16 cellular contexts compared by ENCODE assay signal in genomic region chrX:39853417-39853816, GRCh38.
DNase-seq lines count a peak whose midpoint lies in the region; ATAC-seq, FAIRE-seq and TF ChIP-seq lines count a peak whose summit lies in the region.
"Had no signal": no experiment of that assay in that cellular context is flagged by ENCODE, and none has a peak within 500 bp of the region (broad histone marks: within the 10 kb centered on the region; RNA-seq: fewer than 3 reads in every experiment).

No MANE protein-coding gene starts in this region.

- H3K4me3 Mint-ChIP-seq in activated T-cell treated with anti-CD3 and anti-CD28 coated beads, Interleukin-2, amount 50 U/mL, for 4 hours: peak overlapping the region; percentile 83
- H3K4me3 Mint-ChIP-seq in astrocyte (ENCODE audit: unreplicated experiment) (no peak overlapping the region), osteocyte (ENCODE audit: unreplicated experiment) (no peak overlapping the region)
- H3K4me3 Mint-ChIP-seq: activated B cell treated with CpG ODN at 0.5 μM for 24 hours, HFFc6 had no signal

- H3F3A ChIP-seq in Loucy (ENCODE audit: low read depth): peaks cover 9% of the 10 kb centered on the region; the same call in 1 of the 2 replicates

- no peaks in the 10 kb centered on the region for H4K20me1 ChIP-seq in Loucy (ENCODE audit: insufficient read depth, low read length, poor library complexity, severe bottlenecking)
- H4K20me1 ChIP-seq in astrocyte (ENCODE audit: insufficient read depth, low read length): no peaks in the 10 kb centered on the region
- H4K20me1 ChIP-seq in osteoblast (ENCODE audit: insufficient read depth, low read length): no peaks in the 10 kb centered on the region

- H3K36me3 ChIP-seq in Loucy (ENCODE audit: insufficient read depth, low read length): no peaks in the 10 kb centered on the region
- H3K36me3 ChIP-seq in astrocyte (ENCODE audit: insufficient read depth, low read length): no peaks in the 10 kb centered on the region
- no peaks in the 10 kb centered on the region for H3K36me3 ChIP-seq in osteoblast (ENCODE audit: insufficient read depth, low read length)
- H3K36me3 ChIP-seq: cardiac muscle cell had no signal

- H3K27me3 Mint-ChIP-seq in activated T-cell treated with anti-CD3 and anti-CD28 coated beads, Interleukin-2, amount 50 U/mL, for 4 hours (ENCODE audit: low read depth): no peaks in the 10 kb centered on the region
- no peaks in the 10 kb centered on the region for H3K27me3 Mint-ChIP-seq in astrocyte (ENCODE audit: low read depth, unreplicated experiment)
- H3K27me3 Mint-ChIP-seq in osteocyte (ENCODE audit: unreplicated experiment): no peaks in the 10 kb centered on the region
- H3K27me3 Mint-ChIP-seq: activated B cell treated with CpG ODN at 0.5 μM for 24 hours had no signal

- H3K27ac ChIP-seq in astrocyte (ENCODE audit: low read depth, low read length) (no peak overlapping the region), osteoblast (ENCODE audit: low read depth, low read length) (no peak overlapping the region)
- H3K27ac ChIP-seq: cardiac muscle cell, HL-60, PC-9 had no signal

- H3K4me3 ChIP-seq in Loucy (ENCODE audit: low read length, poor library complexity, severe bottlenecking) (peak overlapping the region; percentile 82), astrocyte (ENCODE audit: insufficient read depth, low read depth, low read length) (no peak overlapping the region), osteoblast (ENCODE audit: insufficient read depth, low read length) (no peak overlapping the region)
- H3K4me3 ChIP-seq: cardiac muscle cell, PC-9 had no signal

- H3K4me2 ChIP-seq in Loucy (ENCODE audit: low read depth, low read length, poor library complexity, severe bottlenecking) (peak overlapping the region; percentile 92), astrocyte (ENCODE audit: low read length) (peak overlapping the region; percentile 26), osteoblast (ENCODE audit: insufficient read depth, low read length) (no peak overlapping the region)
- H3K4me2 ChIP-seq: PC-9 had no signal

- no peaks in the 10 kb centered on the region for H3K9me3 Mint-ChIP-seq in activated T-cell treated with anti-CD3 and anti-CD28 coated beads, Interleukin-2, amount 50 U/mL, for 4 hours
- no peaks in the 10 kb centered on the region for H3K9me3 Mint-ChIP-seq in astrocyte (ENCODE audit: unreplicated experiment)
- H3K9me3 Mint-ChIP-seq in osteocyte (ENCODE audit: unreplicated experiment): peaks cover 4% of the 10 kb centered on the region
- H3K9me3 Mint-ChIP-seq: activated B cell treated with CpG ODN at 0.5 μM for 24 hours, HFFc6 had no signal

- H3K4me1 Mint-ChIP-seq in activated T-cell treated with anti-CD3 and anti-CD28 coated beads, Interleukin-2, amount 50 U/mL, for 4 hours (ENCODE audit: low read depth): peaks cover 49% of the 10 kb centered on the region
- H3K4me1 Mint-ChIP-seq in astrocyte (ENCODE audit: low read depth, unreplicated experiment): peaks cover 15% of the 10 kb centered on the region
- H3K4me1 Mint-ChIP-seq in osteocyte (ENCODE audit: unreplicated experiment): peaks cover 48% of the 10 kb centered on the region

- no peak for ATAC-seq in activated T-cell treated with anti-CD3 and anti-CD28 coated beads, Interleukin-2, amount 50 U/mL, for 4 hours
- ATAC-seq: SK-N-SH treated with all-trans-retinoic acid at 6 μM for 48 hours had no signal

- H3K9ac ChIP-seq in Loucy (ENCODE audit: low read depth, low read length, poor library complexity, severe bottlenecking) (peak overlapping the region; percentile 93), astrocyte (ENCODE audit: low read length) (no peak overlapping the region)

- no peak for DNase-seq in activated T-cell treated with anti-CD3 and anti-CD28 coated beads, Interleukin-2, amount 50 U/mL, for 4 hours
- DNase-seq in activated T-cell treated with anti-CD3 and anti-CD28 coated beads for 4 hours: no peak
- peak; percentile 3 for DNase-seq in astrocyte (ENCODE audit: low read depth)
- DNase-seq in osteocyte (ENCODE audit: extremely low spot score, unreplicated experiment): no peak
- no peak for DNase-seq in osteoblast (ENCODE audit: insufficient read length, low spot score, missing footprints)
- no peak for DNase-seq in activated CD8-positive, alpha-beta memory T cell treated with anti-CD3 and anti-CD28 coated beads for 24 hours
- no peak for DNase-seq in C1 segment of cervical spinal cord (lab: John Stamatoyannopoulos, UW)
- DNase-seq: activated B cell treated with CpG ODN at 0.5 μM for 24 hours; activated effector memory CD4-positive, alpha-beta T cell treated with Interleukin-2 at 50 U/mL for 16 hours; effector memory CD4-positive, alpha-beta T cell; HFFc6; PC-9 had no signal

- H3K9me3 ChIP-seq in Loucy (ENCODE audit: insufficient read depth, low read depth, low read length) (no peaks in the 10 kb centered on the region), astrocyte (ENCODE audit: insufficient read depth, low read depth, low read length) (no peaks in the 10 kb centered on the region), osteoblast (ENCODE audit: low read depth, low read length) (no peaks in the 10 kb centered on the region)

- H3K79me2 ChIP-seq in Loucy (ENCODE audit: insufficient read depth, low read length) (peaks cover 30% of the 10 kb centered on the region), astrocyte (ENCODE audit: insufficient read depth, low read length) (no peaks in the 10 kb centered on the region), osteoblast (ENCODE audit: insufficient read depth, low read length) (no peaks in the 10 kb centered on the region)

- TF ChIP-seq CTCF in Loucy (conservative IDR thresholded peaks at IDR 0.05; ENCODE audit: low read length): no peak
- TF ChIP-seq CTCF in astrocyte (IDR thresholded peaks at IDR 0.05; ENCODE audit: insufficient read depth, low read depth, low read length): no peak
- TF ChIP-seq CTCF in osteocyte (IDR thresholded peaks at IDR 0.05): no peak
- no peak for TF ChIP-seq CTCF in osteoblast (IDR thresholded peaks at IDR 0.05; ENCODE audit: extremely low read depth, low read depth, low read length)

- no peaks in the 10 kb centered on the region for H3K9me2 ChIP-seq in Loucy (replicated peaks; ENCODE audit: low read depth, low read length)

- peaks cover 2% of the 10 kb centered on the region for H3K36me3 Mint-ChIP-seq in activated T-cell treated with anti-CD3 and anti-CD28 coated beads, Interleukin-2, amount 50 U/mL, for 4 hours (ENCODE audit: insufficient read depth)
- H3K36me3 Mint-ChIP-seq in astrocyte (ENCODE audit: low read depth, unreplicated experiment): no peaks in the 10 kb centered on the region
- H3K36me3 Mint-ChIP-seq in osteocyte (ENCODE audit: unreplicated experiment): no peaks in the 10 kb centered on the region

- no peak overlapping the region for H3K27ac Mint-ChIP-seq in astrocyte (ENCODE audit: unreplicated experiment)
- H3K27ac Mint-ChIP-seq in osteocyte (ENCODE audit: unreplicated experiment): peak overlapping the region; percentile 50
- H3K27ac Mint-ChIP-seq: activated B cell treated with CpG ODN at 0.5 μM for 24 hours, HFFc6 had no signal

- H3K27me3 ChIP-seq in Loucy (ENCODE audit: insufficient read depth, low read length, poor library complexity, severe bottlenecking) (no peaks in the 10 kb centered on the region), astrocyte (ENCODE audit: insufficient read depth, low read length) (no peaks in the 10 kb centered on the region), osteoblast (ENCODE audit: insufficient read depth, low read length) (peaks cover 1% of the 10 kb centered on the region)
- H3K27me3 ChIP-seq: cardiac muscle cell had no signal

- H3K4me1 ChIP-seq in Loucy (ENCODE audit: insufficient read depth, low read length, poor library complexity, severe bottlenecking) (peaks cover 76% of the 10 kb centered on the region), astrocyte (ENCODE audit: insufficient read depth, low read length) (peaks cover 11% of the 10 kb centered on the region), osteoblast (ENCODE audit: insufficient read depth, low read length) (peaks cover 6% of the 10 kb centered on the region)

- FAIRE-seq in astrocyte (lab: Jason Lieb, UNC): peak; percentile 41

- H2AFZ ChIP-seq in Loucy (ENCODE audit: low read length): no peak overlapping the region
- no peak overlapping the region for H2AFZ ChIP-seq in astrocyte (ENCODE audit: low read depth, low read length)
- H2AFZ ChIP-seq in osteoblast (ENCODE audit: low read length): no peak overlapping the region
- H2AFZ ChIP-seq: PC-9 had no signal
